Comparison of ENCODE assay signal across 19 cellular contexts in genomic region chr20:12237772-12238171, GRCh38.
DNase-seq lines count a peak whose midpoint lies in the region; ATAC-seq lines count a peak whose summit lies in the region.
"Had no signal": no experiment of that assay in that cellular context is flagged by ENCODE, and none has a peak within 500 bp of the region (broad histone marks: within the 10 kb centered on the region; RNA-seq: fewer than 3 reads in every experiment).

No MANE protein-coding gene starts in this region.

- H3K27me3 ChIP-seq in layer of hippocampus (ENCODE audit: control insufficient read depth, insufficient read depth, low read length) (no peaks in the 10 kb centered on the region), HAP-1 (ENCODE audit: low read depth) (no peaks in the 10 kb centered on the region)
- H3K27me3 ChIP-seq: gastrocnemius medialis, SJCRH30 had no signal

- no peak overlapping the region for H3K4me3 ChIP-seq in HAP-1
- H3K4me3 ChIP-seq: A549, gastrocnemius medialis, SJCRH30 had no signal

- no peaks in the 10 kb centered on the region for H3K4me1 ChIP-seq in HAP-1
- H3K4me1 ChIP-seq: A549, gastrocnemius medialis, SJCRH30 had no signal

- no peaks in the 10 kb centered on the region for H3K9me3 ChIP-seq in HAP-1
- H3K9me3 ChIP-seq: A549, gastrocnemius medialis, SJCRH30 had no signal

- DNase-seq in AG08395 (ENCODE audit: low spot score), result peak; percentile 68
- DNase-seq in NCI-H446 treated with DMSO at 0.1 percent for 48 hours (lab: John Stamatoyannopoulos, UW), result peak; percentile 15
- DNase-seq in fibroblast of gingiva (ENCODE audit: low read depth), result peak; percentile 32
- DNase-seq in HAP-1 (ENCODE audit: low spot score in 2 of 2), result no peak
- DNase-seq in RKO (ENCODE audit: low spot score), result no peak
- DNase-seq: activated CD4-positive, alpha-beta T cell treated with anti-CD3 and anti-CD28 coated beads for 48 hours; activated naive CD4-positive, alpha-beta T cell treated with anti-CD3 and anti-CD28 coated beads for 36 hours; effector CD4-positive, alpha-beta T cell; gastrocnemius medialis; GF-D8; mesendoderm; SJCRH30; stimulated activated naive CD4-positive, alpha-beta T cell treated with Interleukin-2 at 50 U/mL for 16 hours; T1000 had no signal

- H3K27ac ChIP-seq in layer of hippocampus (ENCODE audit: low read depth, low read length), result peak overlapping the region; percentile 49
- H3K27ac ChIP-seq: A549, gastrocnemius medialis, KMS-11, SJCRH30 had no signal

- no peak for ATAC-seq in HG03039 (IDR thresholded peaks at IDR 0.05; ENCODE audit: unreplicated experiment)
- no peak for ATAC-seq in HG03342 (IDR thresholded peaks at IDR 0.05; ENCODE audit: unreplicated experiment)
- ATAC-seq: A549, gastrocnemius medialis had no signal

- in situ Hi-C loops in HAP-1 (cut with MboI; ENCODE audit: low sequenced_read_pairs), result no loop called here

- no peaks in the 10 kb centered on the region for H3K36me3 ChIP-seq in HAP-1 (replicated peaks)
- H3K36me3 ChIP-seq: gastrocnemius medialis, SJCRH30 had no signal

Comparison
In these comparisons a context has a peak if more than half of its experiments do, and no peak if none do; other contexts are left out.
1. DNase-seq: peak in AG08395 (single experiment), NCI-H446 treated with DMSO at 0.1 percent for 48 hours (single experiment) and fibroblast of gingiva (single experiment); none in HAP-1 (0 of 2) and RKO (single experiment).